ENCODE assay signal across 8 cellular contexts in the genomic region with DNA sequence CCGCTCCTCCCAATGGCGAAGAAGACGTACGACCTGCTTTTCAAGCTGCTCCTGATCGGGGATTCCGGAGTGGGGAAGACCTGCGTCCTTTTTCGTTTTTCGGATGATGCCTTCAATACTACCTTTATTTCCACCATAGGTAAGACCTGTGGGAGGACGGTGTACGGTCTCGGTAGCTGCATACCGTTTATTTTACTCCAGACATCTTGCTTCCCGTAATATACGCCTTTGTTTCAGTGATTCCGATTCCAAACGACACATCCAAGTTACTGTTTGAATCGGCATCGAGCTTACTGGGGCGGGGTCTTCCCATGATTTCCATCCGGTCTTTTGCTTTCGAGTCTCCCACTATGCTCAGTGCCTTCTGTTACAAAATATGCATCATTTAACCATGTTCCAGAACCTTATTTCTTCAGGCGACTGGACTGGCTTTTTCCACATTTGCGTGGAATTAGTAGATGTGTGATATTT. TPM values are rescaled to one million over a fixed set of nuclear protein-coding genes. Genes with fewer than 3 reads are reported as not detected.
DNase-seq lines count a peak whose midpoint lies in the region; ATAC-seq and TF ChIP-seq lines count a peak whose summit lies in the region.

No MANE protein-coding gene starts in this region.

- H3K4me1 ChIP-seq in esophagus squamous epithelium, result peaks cover 9 to 53% (median 34%) of the 10 kb centered on the region in 3 donors

- peak overlapping the region; percentile 98 to 99 (median 99) for H3K27ac ChIP-seq in esophagus squamous epithelium

- 0 to 1% methylated on average over 22 to 23 of the region's 24 CpGs for WGBS in esophagus squamous epithelium, 2 donors

- peaks cover 8% of the 10 kb centered on the region for H3K36me3 Mint-ChIP-seq in activated naive CD4-positive, alpha-beta T cell treated with anti-CD3 and anti-CD28 coated beads for 36 hours (ENCODE audit: low read depth)
- peaks cover 16% of the 10 kb centered on the region for H3K36me3 Mint-ChIP-seq in T-helper 1 cell treated with Interleukin-12 subunit alpha and Interleukin-12 subunit beta and Interleukin-4 antibody, amounts not matched to agents 30 μg/mL and 1 μg/mL, for 36 hours (ENCODE audit: low read depth)

- H3K4me3 ChIP-seq in esophagus squamous epithelium, result peak overlapping the region; percentile 88 to 99 (median 98)

- no peak for TF ChIP-seq POLR2A in esophagus squamous epithelium (IDR thresholded peaks at IDR 0.05)

- no peaks in the 10 kb centered on the region for H3K27me3 ChIP-seq in esophagus squamous epithelium

- peaks cover 29% of the 10 kb centered on the region for H3K4me1 Mint-ChIP-seq in activated naive CD4-positive, alpha-beta T cell treated with anti-CD3 and anti-CD28 coated beads for 36 hours (ENCODE audit: low read depth)
- peaks cover 28% of the 10 kb centered on the region for H3K4me1 Mint-ChIP-seq in T-helper 1 cell treated with Interleukin-12 subunit alpha and Interleukin-12 subunit beta and Interleukin-4 antibody, amounts not matched to agents 30 μg/mL and 1 μg/mL, for 36 hours (ENCODE audit: low read depth)

- CTCF ChIA-PET in activated naive CD4-positive, alpha-beta T cell treated with anti-CD3 and anti-CD28 coated beads for 36 hours (lab: Charles Lee), result interaction anchor here (1.3 to 1.7 kb wide), 2 partner anchors 43 to 83 kb away, joined by 3 to 6 read pairs; no protein-coding TSS in a partner anchor

- no peaks in the 10 kb centered on the region for H3K27me3 Mint-ChIP-seq in activated naive CD4-positive, alpha-beta T cell treated with anti-CD3 and anti-CD28 coated beads for 36 hours (ENCODE audit: low read depth)
- H3K27me3 Mint-ChIP-seq in T-helper 1 cell treated with Interleukin-12 subunit alpha and Interleukin-12 subunit beta and Interleukin-4 antibody, amounts not matched to agents 30 μg/mL and 1 μg/mL, for 36 hours (ENCODE audit: low read depth), result no peaks in the 10 kb centered on the region

- no peak for TF ChIP-seq CTCF in esophagus squamous epithelium (IDR thresholded peaks at IDR 0.05)

- peak; percentile 25 for DNase-seq in activated naive CD4-positive, alpha-beta T cell treated with anti-CD3 and anti-CD28 coated beads for 36 hours
- no peak for DNase-seq in activated naive CD4-positive, alpha-beta T cell treated with Interleukin-2 at 50 U/mL for 16 hours
- DNase-seq in esophagus squamous epithelium (lab: John Stamatoyannopoulos, UW) (no peak), pons (ENCODE audit: low spot score) (peak; percentile 31), left colon (no peak), G401 (ENCODE audit: low spot score) (no peak)

- peak overlapping the region; percentile 94 for H3K4me3 Mint-ChIP-seq in activated naive CD4-positive, alpha-beta T cell treated with anti-CD3 and anti-CD28 coated beads for 36 hours
- H3K4me3 Mint-ChIP-seq in T-helper 1 cell treated with Interleukin-12 subunit alpha and Interleukin-12 subunit beta and Interleukin-4 antibody, amounts not matched to agents 30 μg/mL and 1 μg/mL, for 36 hours, result peak overlapping the region; percentile 89

- in situ Hi-C loops in G401 (cut with HindIII; ENCODE audit: low sequenced_read_pairs), result no loop called here

- peaks cover 0 to 27% (median 4%) of the 10 kb centered on the region in 3 donors for H3K36me3 ChIP-seq in esophagus squamous epithelium

- no peaks in the 10 kb centered on the region for H3K9me3 ChIP-seq in esophagus squamous epithelium

- H3K27ac Mint-ChIP-seq in activated naive CD4-positive, alpha-beta T cell treated with anti-CD3 and anti-CD28 coated beads for 36 hours, result peak overlapping the region; percentile 89
- H3K27ac Mint-ChIP-seq in T-helper 1 cell treated with Interleukin-12 subunit alpha and Interleukin-12 subunit beta and Interleukin-4 antibody, amounts not matched to agents 30 μg/mL and 1 μg/mL, for 36 hours, result peak overlapping the region; percentile 90

- intact Hi-C loops in activated naive CD4-positive, alpha-beta T cell treated with anti-CD3 and anti-CD28 coated beads for 36 hours (cut with micrococcal nuclease), result loop anchor here (1.0 to 10.0 kb wide), 8 partner anchors 10 to 1323 kb away; partner anchors contain the start of genes ADGRF3, ASXL2, CENPA and GTF3C2
- intact Hi-C loops in esophagus squamous epithelium (cut with DNase I) (no loop called here), left colon (cut with DNase I, micrococcal nuclease) (no loop called here)

- ATAC-seq in GM21526 (IDR thresholded peaks at IDR 0.05; ENCODE audit: low FRiP score, unreplicated experiment) (no peak), left colon (no peak)

- no peaks in the 10 kb centered on the region for H3K9me3 Mint-ChIP-seq in activated naive CD4-positive, alpha-beta T cell treated with anti-CD3 and anti-CD28 coated beads for 36 hours
- no peaks in the 10 kb centered on the region for H3K9me3 Mint-ChIP-seq in T-helper 1 cell treated with Interleukin-12 subunit alpha and Interleukin-12 subunit beta and Interleukin-4 antibody, amounts not matched to agents 30 μg/mL and 1 μg/mL, for 36 hours

RNA-seq across cellular contexts. Expression of gene RAB10, which starts 0.7 kb away (rescaled TPM):
- total RNA-seq in activated naive CD4-positive, alpha-beta T cell treated with anti-CD3 and anti-CD28 coated beads for 36 hours, result 10 to 100 TPM; 84.2 to 93.0 TPM
- total RNA-seq in esophagus squamous epithelium, result 100 to 1,000 TPM; 214 to 388 (median 335) TPM
- 100 to 1,000 TPM; 171 to 173 TPM for total RNA-seq in left colon
- 100 and 116 TPM in 2 replicates for total RNA-seq in G401 (2014; rRNA removed; shearing (Covaris generic))

RNA-seq across cellular contexts. Expression of gene KIF3C, which starts 52.3 kb away (rescaled TPM):
- total RNA-seq in activated naive CD4-positive, alpha-beta T cell treated with anti-CD3 and anti-CD28 coated beads for 36 hours, result 1 to 10 TPM; 3.0 to 3.4 TPM
- total RNA-seq in esophagus squamous epithelium (1 to 10 TPM; 1.3 to 3.4 (median 1.8) TPM), left colon (1 to 10 TPM; 2.0 to 2.3 TPM)
- 17.6 and 20.6 TPM in 2 replicates for total RNA-seq in G401 (2014; rRNA removed; shearing (Covaris generic))

Comparison
In these comparisons a context has a peak if more than half of its experiments do, and no peak if none do; other contexts are left out.
1. DNase-seq: peak in activated naive CD4-positive, alpha-beta T cell treated with anti-CD3 and anti-CD28 coated beads for 36 hours (single experiment) and pons (single experiment); none in activated naive CD4-positive, alpha-beta T cell treated with Interleukin-2 at 50 U/mL for 16 hours (single experiment), esophagus squamous epithelium (single experiment), left colon (0 of 2) and G401 (single experiment).